9 cellular contexts compared by ENCODE assay signal in the genomic region with DNA sequence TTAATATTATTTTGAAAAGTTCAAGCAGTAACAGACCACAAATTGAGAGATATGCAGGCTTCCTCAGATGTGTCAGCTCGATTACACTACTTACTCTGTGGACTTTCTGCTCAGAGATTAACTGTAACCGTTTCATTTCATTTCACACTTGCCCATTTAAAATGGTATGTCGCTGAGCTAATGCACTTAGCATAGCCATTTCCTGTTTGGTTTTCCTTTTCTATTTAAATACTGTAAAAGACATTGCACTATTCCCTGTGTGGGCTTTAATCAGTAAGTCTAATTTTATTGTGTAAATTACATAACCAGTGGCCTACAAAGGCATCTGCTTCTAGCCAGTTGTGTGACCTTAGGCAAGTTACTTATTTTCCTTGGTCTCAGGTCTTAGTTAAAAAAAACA.
DNase-seq lines count a peak whose midpoint lies in the region; TF ChIP-seq lines count a peak whose summit lies in the region.
"Had no signal": no experiment of that assay in that cellular context is flagged by ENCODE, and none has a peak within 500 bp of the region (broad histone marks: within the 10 kb centered on the region; RNA-seq: fewer than 3 reads in every experiment).

No MANE protein-coding gene starts in this region.

- peaks cover 53% of the 10 kb centered on the region for H3K4me1 ChIP-seq in BLaER1
- peaks cover 56% of the 10 kb centered on the region for H3K4me1 ChIP-seq in Loucy (ENCODE audit: insufficient read depth, low read length, poor library complexity, severe bottlenecking)
- peaks cover 8% of the 10 kb centered on the region for H3K4me1 ChIP-seq in endocrine pancreas (ENCODE audit: control insufficient read depth, insufficient read depth, low read length)
- H3K4me1 ChIP-seq in mesodermal cell (ENCODE audit: control insufficient read depth, insufficient read depth, low read length, poor library complexity, severe bottlenecking): peaks cover 3% of the 10 kb centered on the region

- H3K36me3 ChIP-seq in BLaER1 (no peaks in the 10 kb centered on the region), Loucy (ENCODE audit: insufficient read depth, low read length) (no peaks in the 10 kb centered on the region), endocrine pancreas (ENCODE audit: control insufficient read depth, insufficient read depth, low read length) (no peaks in the 10 kb centered on the region), mesodermal cell (ENCODE audit: control insufficient read depth, insufficient read depth, low read length) (no peaks in the 10 kb centered on the region)

- H3K27me3 ChIP-seq in BLaER1: no peaks in the 10 kb centered on the region
- no peaks in the 10 kb centered on the region for H3K27me3 ChIP-seq in Loucy (ENCODE audit: insufficient read depth, low read length, poor library complexity, severe bottlenecking)
- H3K27me3 ChIP-seq in endocrine pancreas (ENCODE audit: control insufficient read depth, insufficient read depth, low read length): no peaks in the 10 kb centered on the region

- no peak for TF ChIP-seq CTCF in Loucy (conservative IDR thresholded peaks at IDR 0.05; ENCODE audit: low read length)

- H3K9me3 ChIP-seq in BLaER1 (no peaks in the 10 kb centered on the region), Loucy (ENCODE audit: insufficient read depth, low read depth, low read length) (no peaks in the 10 kb centered on the region), endocrine pancreas (ENCODE audit: control insufficient read depth, low read length) (no peaks in the 10 kb centered on the region), mesodermal cell (ENCODE audit: control insufficient read depth, low read length) (no peaks in the 10 kb centered on the region)

- H3K4me2 ChIP-seq in BLaER1 (peak overlapping the region; percentile 81), Loucy (ENCODE audit: low read depth, low read length, poor library complexity, severe bottlenecking) (peak overlapping the region; percentile 92)

- H3F3A ChIP-seq in Loucy (ENCODE audit: low read depth): peaks cover 19% of the 10 kb centered on the region

- H3K9me2 ChIP-seq in Loucy (replicated peaks; ENCODE audit: low read depth, low read length): no peaks in the 10 kb centered on the region

- H4K20me1 ChIP-seq in BLaER1 (no peaks in the 10 kb centered on the region), Loucy (ENCODE audit: insufficient read depth, low read length, poor library complexity, severe bottlenecking) (no peaks in the 10 kb centered on the region)

- peak overlapping the region; percentile 67; the same call in 1 of the 2 replicates for H3K9ac ChIP-seq in BLaER1
- H3K9ac ChIP-seq in Loucy (ENCODE audit: low read depth, low read length, poor library complexity, severe bottlenecking): peak overlapping the region; percentile 75
- no peak overlapping the region for H3K9ac ChIP-seq in endocrine pancreas (ENCODE audit: control insufficient read depth, insufficient read depth, low read length)

- H3K4me3 ChIP-seq in BLaER1: peak overlapping the region; percentile 17; the same call in 1 of the 2 replicates
- H3K4me3 ChIP-seq in Loucy (ENCODE audit: low read length, poor library complexity, severe bottlenecking): peak overlapping the region; percentile 70
- peak overlapping the region; percentile 24 for H3K4me3 ChIP-seq in endocrine pancreas (ENCODE audit: control insufficient read depth, insufficient read depth, low read length)
- no peak overlapping the region for H3K4me3 ChIP-seq in mesodermal cell (ENCODE audit: extremely low read depth, insufficient read depth, low read length, poor library complexity, severe bottlenecking)

- H2AFZ ChIP-seq in Loucy (ENCODE audit: low read length): no peak overlapping the region

- DNase-seq in NCI-H1436 (lab: John Stamatoyannopoulos, UW) (no peak), amniotic stem cell (lab: John Stamatoyannopoulos, UW) (no peak)
- no peak for DNase-seq in activated T-cell treated with anti-CD3 and anti-CD28 coated beads, Interleukin-2, amount 50 U/mL, for 48 hours
- DNase-seq in stimulated activated CD4-positive, alpha-beta T cell treated with anti-CD3 and anti-CD28 coated beads, Interleukin-2, amount 100 ng/mL, for 24 hours: no peak
- DNase-seq: SHP77 had no signal

- no peaks in the 10 kb centered on the region for H3K79me2 ChIP-seq in Loucy (ENCODE audit: insufficient read depth, low read length)

- H3K27ac ChIP-seq in BLaER1: peak overlapping the region; percentile 77
- peak overlapping the region; percentile 23 for H3K27ac ChIP-seq in mesodermal cell (ENCODE audit: low read depth, low read length, severe bottlenecking)

- WGBS in mesodermal cell (ENCODE audit: insufficient coverage in 2 of 2), 2 experiments: 75 to 86% methylated on average over 2 of the region's 3 CpGs
